In the genomic region with DNA sequence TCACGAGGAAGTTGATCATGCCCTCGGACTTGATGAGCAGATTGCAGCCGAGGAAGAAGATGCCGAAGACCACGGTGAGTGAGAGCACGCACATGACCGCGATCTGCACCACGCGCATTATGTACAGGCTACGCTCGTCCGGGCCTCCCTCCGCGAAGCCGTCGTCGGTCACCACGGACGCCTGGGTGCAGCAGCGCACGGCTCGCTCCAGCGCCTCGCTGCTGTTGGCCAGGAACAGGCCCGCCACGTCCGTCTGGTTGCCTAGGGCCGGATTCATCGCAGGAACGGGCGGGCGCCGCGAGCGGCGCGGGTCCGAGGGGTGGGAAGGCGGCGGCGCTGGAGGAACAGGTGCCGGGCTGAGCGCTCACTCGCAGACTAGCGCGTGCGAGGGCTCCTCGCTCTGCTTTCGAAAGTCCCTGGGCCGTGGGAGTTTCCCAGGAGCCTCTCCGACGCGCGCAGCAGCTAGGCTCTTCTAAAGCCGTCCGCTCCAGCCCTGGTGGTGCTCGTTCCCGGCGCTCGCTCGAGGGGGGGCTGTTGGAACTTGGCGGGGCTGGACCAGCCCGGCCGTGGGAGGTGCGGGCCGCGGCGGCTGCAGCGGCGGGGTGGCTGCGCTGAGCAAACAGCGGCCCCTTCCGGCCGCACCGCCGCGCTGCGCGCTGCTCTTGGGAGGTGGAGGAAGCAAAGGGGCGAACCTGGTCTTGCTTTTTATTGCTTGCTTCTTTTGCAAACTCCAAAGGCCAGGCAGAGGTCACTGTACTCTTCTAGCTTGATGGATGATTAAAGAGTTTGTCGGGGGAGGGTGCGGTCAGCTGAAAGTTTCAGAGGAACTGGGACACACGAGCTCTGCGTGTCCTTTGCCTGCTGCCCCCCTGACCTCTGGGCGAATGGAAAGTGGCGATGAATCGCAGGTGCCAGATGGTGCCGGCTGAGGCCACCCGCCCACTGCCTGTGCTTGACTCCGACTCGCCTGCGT, we compare ENCODE assay signal across 8 cellular contexts. TPM values are rescaled to one million over a fixed set of nuclear protein-coding genes. Genes with fewer than 3 reads are reported as not detected.
DNase-seq lines count a peak whose midpoint lies in the region; ATAC-seq, FAIRE-seq and TF ChIP-seq lines count a peak whose summit lies in the region.

A gene (minus strand): TSS at position 474 of the 973 bp plus-strand sequence. CDS start 197 bp downstream, at position 277.

- no peaks in the 10 kb centered on the region for H3K9me1 ChIP-seq in endothelial cell of umbilical vein (replicated peaks; ENCODE audit: control insufficient read depth, extremely low read depth, insufficient read depth, low read length)

- H3K27me3 ChIP-seq in AG04450 (ENCODE audit: control insufficient read depth, insufficient read depth, low read length) (peaks cover 22% of the 10 kb centered on the region), endothelial cell of umbilical vein (ENCODE audit: control insufficient read depth in 2 of 2, insufficient read depth in 2 of 2, low read length in 2 of 2) (peaks cover 23 to 32% of the 10 kb centered on the region in 2 experiments)

- CTCF ChIA-PET in AG04450 (lab: Charles Lee) (interaction anchor here (1.0 to 3.0 kb wide), 4 partner anchors 8 to 736 kb away, joined by 4 to 19 read pairs (median 6); no protein-coding TSS in a partner anchor), endothelial cell of umbilical vein (lab: Charles Lee) (interaction anchor here (0.9 to 2.8 kb wide), 6 partner anchors 8 to 738 kb away, joined by 3 to 8 read pairs (median 4); no protein-coding TSS in a partner anchor)

- intact Hi-C loops in endothelial cell of umbilical vein (cut with micrococcal nuclease) = loop anchor here (1.0 to 2.0 kb wide), 5 partner anchors 552 to 1442 kb away; no protein-coding TSS in a partner anchor

- TF ChIP-seq CTCF in AG04450 (IDR thresholded peaks at IDR 0.05; ENCODE audit: low read depth, low read length) = peak; percentile 65
- TF ChIP-seq CTCF in endothelial cell of umbilical vein (IDR thresholded peaks at IDR 0.05; ENCODE audit: extremely low read depth in 1 of 2, insufficient read depth in 1 of 2, low read depth in 1 of 2, low read length in 2 of 2) = peak; percentile 81 to 92

- dilution Hi-C loops in endothelial cell of umbilical vein (cut with MboI; ENCODE audit: extremely low pct_ligation_motif_present, low sequenced_read_pairs) = no loop called here

- peak; percentile 84 for ATAC-seq in GM18861 (IDR thresholded peaks at IDR 0.05; ENCODE audit: unreplicated experiment)
- peak; percentile 90 for ATAC-seq in HG03095 (IDR thresholded peaks at IDR 0.05; ENCODE audit: unreplicated experiment)

- FAIRE-seq in endothelial cell of umbilical vein (lab: Jason Lieb, UNC) = peak; percentile 67

- no peak for TF ChIP-seq POLR2A in endothelial cell of umbilical vein (IDR thresholded peaks at IDR 0.05; ENCODE audit: low read depth, low read length)

- peak within 1 kb of the TSS; percentile 40 for H2AFZ ChIP-seq in endothelial cell of umbilical vein (ENCODE audit: low read depth, low read length)

- H3K4me2 ChIP-seq in endothelial cell of umbilical vein (ENCODE audit: insufficient read depth, low read length) = peak within 1 kb of the TSS; percentile 40

- H4K20me1 ChIP-seq in endothelial cell of umbilical vein (replicated peaks; ENCODE audit: control insufficient read depth, extremely low read depth, insufficient read depth, low read length) = no peaks in the 10 kb centered on the region

- H3K4me3 ChIP-seq in AG04450 (ENCODE audit: low read depth, low read length) (peak within 1 kb of the TSS; percentile 50), endothelial cell of umbilical vein (replicated peaks in 1 of 3; ENCODE audit: insufficient read depth in 1 of 3, low read depth in 1 of 3, low read length in 3 of 3) (peak within 1 kb of the TSS in 1 of 3 experiments; percentile 44)

- POLR2A ChIA-PET in AG04450 (lab: Yijun Ruan, JAX) = no interaction called here
- POLR2A ChIA-PET in endothelial cell of umbilical vein (lab: Charles Lee) = no interaction called here

- H3K27ac ChIP-seq in AG04450 (ENCODE audit: low read depth, low read length) = no peak within 1 kb of the TSS
- H3K27ac ChIP-seq in endothelial cell of umbilical vein (ENCODE audit: insufficient read depth, low read depth, low read length) = no peak within 1 kb of the TSS

- no peak within 1 kb of the TSS for H3K9ac ChIP-seq in endothelial cell of umbilical vein (replicated peaks; ENCODE audit: extremely low read depth, insufficient read depth, low read length)

- H3K9me3 ChIP-seq in AG04450 (ENCODE audit: control insufficient read depth, insufficient read depth, low read length) = no peaks in the 10 kb centered on the region; the same call in 1 of the 2 replicates
- no peaks in the 10 kb centered on the region for H3K9me3 ChIP-seq in endothelial cell of umbilical vein (replicated peaks; ENCODE audit: control insufficient read depth, insufficient read depth, low read length)

- peak; percentile 1 for DNase-seq in AG04450 (ENCODE audit: low read depth, low spot score)
- DNase-seq in NCI-H345 (lab: John Stamatoyannopoulos, UW) = peak; percentile 91
- peak; percentile 10 to 11 for DNase-seq in activated CD8-positive, alpha-beta memory T cell treated with anti-CD3 and anti-CD28 coated beads for 4 hours (ENCODE audit: low read depth in 2 of 2)
- peak; percentile 62 for DNase-seq in endothelial cell of umbilical vein (ENCODE audit: low read depth, low spot score)
- peak; percentile 54 for DNase-seq in middle frontal gyrus (ENCODE audit: extremely low spot score, low spot score)
- DNase-seq in stimulated activated CD8-positive, alpha-beta memory T cell treated with anti-CD3 and anti-CD28 coated beads, Interleukin-2, amount 100 ng/mL, for 48 hours (ENCODE audit: low read depth in 2 of 2) = peak; percentile 32 to 44

- no peaks in the 10 kb centered on the region for H3K79me2 ChIP-seq in endothelial cell of umbilical vein (ENCODE audit: control insufficient read depth, insufficient read depth, low read length)

- no peaks in the 10 kb centered on the region for H3K36me3 ChIP-seq in endothelial cell of umbilical vein (ENCODE audit: control insufficient read depth in 2 of 2, extremely low read depth in 1 of 2, insufficient read depth in 2 of 2, low read length in 2 of 2)

- H3K4me1 ChIP-seq in endothelial cell of umbilical vein (ENCODE audit: control insufficient read depth, extremely low read depth, insufficient read depth, low read length) = no peaks in the 10 kb centered on the region

- no TSS peak for BruUV-seq in endothelial cell of umbilical vein (replicated peaks; lab: Mats Ljungman, UMichigan)

TF ChIP-seq in endothelial cell of umbilical vein, 7 proteins besides CTCF, POLR2A, EP300 and RAD21:
- TF ChIP-seq EZH2 (IDR thresholded peaks at IDR 0.05; ENCODE audit: borderline replicate concordance, low read depth, low read length, severe bottlenecking) (peak; percentile 21), POLR2AphosphoS5 (IDR thresholded peaks at IDR 0.05; ENCODE audit: insufficient read depth, low read depth, low read length) (no peak), JUN (IDR thresholded peaks at IDR 0.05; ENCODE audit: borderline replicate concordance, insufficient read depth, insufficient read length, low read depth) (no peak)
TF ChIP-seq in endothelial cell of umbilical vein: peak in this region for 1.

RNA-seq across cellular contexts. Expression of the gene that starts here (rescaled TPM):
- polyA plus RNA-seq in AG04450 (2011; rRNA removed) (not detected in 2 replicates), endothelial cell of umbilical vein (not detected in 2 replicates)
- not detected in 2 replicates for polyA minus RNA-seq in AG04450 (2011; rRNA and poly(A)+ RNA removed)
- not detected in 2 replicates for total RNA-seq in endothelial cell of umbilical vein
- polyA plus RNA-seq in endothelial cell of umbilical vein (2011; cell fraction: cytosol; rRNA removed) = not detected in 2 replicates
- not detected in 2 replicates for polyA plus RNA-seq in endothelial cell of umbilical vein (2011; cell fraction: nucleus; rRNA removed)
- polyA plus RNA-seq in endothelial cell of umbilical vein (2012) = not detected in 2 replicates
- polyA minus RNA-seq in endothelial cell of umbilical vein = not detected in 2 replicates
- polyA minus RNA-seq in endothelial cell of umbilical vein (2011; cell fraction: cytosol; rRNA and poly(A)+ RNA removed) = 1.7 TPM
- not detected in 2 replicates for polyA minus RNA-seq in endothelial cell of umbilical vein (2011; cell fraction: nucleus; rRNA and poly(A)+ RNA removed)

Comparison
In these comparisons a context has a peak if more than half of its experiments do, and no peak if none do; other contexts are left out.
1. Peak in DNase-seq and H3K4me3 ChIP-seq in AG04450; RNA of the gene not detected or under 1 TPM.
2. DNase-seq: peak in every context shown above with its lines; median percentile 91 in NCI-H345; 62 in endothelial cell of umbilical vein; 54 in middle frontal gyrus; 38 in stimulated activated CD8-positive, alpha-beta memory T cell treated with anti-CD3 and anti-CD28 coated beads, Interleukin-2, amount 100 ng/mL, for 48 hours; 10 in activated CD8-positive, alpha-beta memory T cell treated with anti-CD3 and anti-CD28 coated beads for 4 hours; 1 in AG04450.